8 cellular contexts compared by ENCODE assay signal in the genomic region with DNA sequence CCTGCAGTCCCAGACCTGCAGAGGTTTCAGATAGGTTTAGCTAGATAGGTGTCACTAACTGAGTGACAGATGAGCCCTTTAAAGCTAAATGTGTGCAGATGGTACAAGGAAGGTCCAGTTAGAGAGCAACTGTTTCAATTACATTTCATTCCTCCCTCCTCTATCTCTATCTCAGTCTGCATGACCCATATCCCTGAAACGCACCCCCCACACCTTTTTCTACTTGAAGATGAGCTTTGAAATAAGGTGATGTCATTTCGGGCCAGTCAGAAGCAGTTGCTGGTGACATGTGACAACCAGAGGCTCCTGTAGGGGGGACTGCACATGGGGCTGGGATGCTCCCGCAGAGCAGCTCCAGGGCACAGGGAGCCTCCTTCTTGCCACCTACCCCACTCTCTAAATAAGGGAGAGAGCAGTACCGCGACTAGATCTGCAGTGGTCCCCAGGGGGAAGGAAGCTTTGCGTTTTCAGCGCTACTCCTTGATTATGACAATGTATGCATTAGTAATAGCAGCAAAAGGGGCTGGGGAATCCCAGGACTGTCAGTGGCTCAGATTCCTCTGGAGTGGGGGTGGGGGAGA. TPM values are rescaled to one million over a fixed set of nuclear protein-coding genes. Genes with fewer than 3 reads are reported as not detected.
A peak's percentile ranks its signal among the peaks of the same experiment; 100 is the strongest.
DNase-seq lines count a peak whose midpoint lies in the region; TF ChIP-seq lines count a peak whose summit lies in the region.
"Had no signal": no experiment of that assay in that cellular context is flagged by ENCODE, and none has a peak within 500 bp of the region (broad histone marks: within the 10 kb centered on the region; RNA-seq: fewer than 3 reads in every experiment).

No MANE protein-coding gene starts in this region.

- POLR2A ChIA-PET in HEK293 (lab: Yijun Ruan, JAX): interaction anchor here (0.7 kb wide), 1 partner anchor 409 kb away, joined by 3 read pairs; no protein-coding TSS in a partner anchor

- no peak for TF ChIP-seq CTCF in HEK293 (tag by site-specific recombination; IDR thresholded peaks at IDR 0.05)
- no peak for TF ChIP-seq CTCF in VCaP (conservative IDR thresholded peaks at IDR 0.05)
- TF ChIP-seq CTCF in endothelial cell (IDR thresholded peaks at IDR 0.05; ENCODE audit: unreplicated experiment): no peak
- TF ChIP-seq CTCF in sigmoid colon (IDR thresholded peaks at IDR 0.05): no peak
- no peak for TF ChIP-seq CTCF in GM13976 (IDR thresholded peaks at IDR 0.05; ENCODE audit: borderline replicate concordance, control extremely low read depth, extremely low read depth, insufficient read depth, missing control alignments)
- no peak for TF ChIP-seq CTCF in thyroid gland (IDR thresholded peaks at IDR 0.05)

- intact Hi-C loops in sigmoid colon (cut with DNase I): loop anchor here (5.0 kb wide), 3 partner anchors 73 to 228 kb away; partner anchors contain the start of gene UBE2Q1
- intact Hi-C loops in thyroid gland (cut with DNase I): no loop called here

- DNase-seq in endothelial cell (ENCODE audit: low spot score): no peak
- DNase-seq in sigmoid colon: no peak
- DNase-seq in NCI-H82 treated with DMSO at 0.1 percent for 48 hours (lab: John Stamatoyannopoulos, UW; ENCODE audit: unreplicated experiment): no peak
- DNase-seq in GM13976 (ENCODE audit: low spot score): no peak
- DNase-seq in thyroid gland: no peak
- DNase-seq: heart right ventricle had no signal

- TF ChIP-seq EP300 in sigmoid colon (IDR thresholded peaks at IDR 0.05): no peak

- peaks cover 27% of the 10 kb centered on the region for H3K36me3 Mint-ChIP-seq in endothelial cell (ENCODE audit: low read depth, unreplicated experiment)

- peaks cover 10% of the 10 kb centered on the region for H3K27me3 Mint-ChIP-seq in endothelial cell (ENCODE audit: unreplicated experiment)

- H3K27me3 ChIP-seq in sigmoid colon (no peaks in the 10 kb centered on the region), thyroid gland (no peaks in the 10 kb centered on the region)

- peaks cover 39% of the 10 kb centered on the region for H3K4me1 Mint-ChIP-seq in endothelial cell (ENCODE audit: unreplicated experiment)

- peak overlapping the region; percentile 73 for H3K27ac Mint-ChIP-seq in endothelial cell (ENCODE audit: unreplicated experiment)

- in situ Hi-C loops in GM13976 (cut with MboI; ENCODE audit: low sequenced_read_pairs, unreplicated experiment): loop anchor here (10.0 kb wide), 1 partner anchor 135 kb away; the partner anchor contains the start of gene TPM3

- no peaks in the 10 kb centered on the region for H3K9me3 Mint-ChIP-seq in endothelial cell (ENCODE audit: unreplicated experiment)

- H3K4me1 ChIP-seq in HEK293 (ENCODE audit: control insufficient read depth, insufficient read depth, low read length) (peaks cover 12% of the 10 kb centered on the region), sigmoid colon (peaks cover 0 to 55% (median 48%) of the 10 kb centered on the region in 4 donors), thyroid gland (peaks cover 40 to 41% of the 10 kb centered on the region in 2 donors)

- H3K27ac ChIP-seq in HEK293 (ENCODE audit: extremely low read depth, low read depth, low read length) (no peak overlapping the region), VCaP (peak overlapping the region; percentile 62; the same call in 1 of the 2 replicates), sigmoid colon (peak overlapping the region; percentile 93 to 98 (median 96)), thyroid gland (no peak overlapping the region)

- no peaks in the 10 kb centered on the region for H3K9me3 ChIP-seq in HEK293 (ENCODE audit: control insufficient read depth, insufficient read depth, low read depth, low read length)
- no peaks in the 10 kb centered on the region for H3K9me3 ChIP-seq in sigmoid colon
- no peaks in the 10 kb centered on the region for H3K9me3 ChIP-seq in thyroid gland
- H3K9me3 ChIP-seq: heart right ventricle had no signal

- WGBS in sigmoid colon, 2 donors: 69 to 78% methylated on average over 7 of the region's 7 CpGs
- WGBS in thyroid gland, 2 donors: 77 to 86% methylated on average over 7 of the region's 7 CpGs

- CTCF ChIA-PET in HEK293 (lab: Yijun Ruan, JAX): interaction anchor here (0.6 to 2.2 kb wide), 11 partner anchors 8 to 217 kb away, joined by 3 to 8 read pairs (median 4); no protein-coding TSS in a partner anchor

- peak overlapping the region; percentile 83 for H3K4me3 Mint-ChIP-seq in endothelial cell (ENCODE audit: unreplicated experiment)

- no peak for TF ChIP-seq POLR2A in sigmoid colon (IDR thresholded peaks at IDR 0.05)
- no peak for TF ChIP-seq POLR2A in thyroid gland (IDR thresholded peaks at IDR 0.05)

- H3K36me3 ChIP-seq in HEK293 (ENCODE audit: control insufficient read depth in 2 of 2, insufficient read depth in 1 of 2, low read length in 2 of 2) (peaks cover 11 to 56% of the 10 kb centered on the region in 2 experiments), sigmoid colon (peaks cover 5 to 45% (median 33%) of the 10 kb centered on the region in 4 donors), thyroid gland (peaks cover 6 to 19% of the 10 kb centered on the region in 2 donors)

- H3K4me3 ChIP-seq in HEK293 (ENCODE audit: low read depth, low read length) (no peak overlapping the region), sigmoid colon (no peak overlapping the region), thyroid gland (replicated peaks in 1 of 3) (no peak overlapping the region)

TF ChIP-seq in HEK293, 187 proteins besides CTCF, POLR2A, EP300 and RAD21:
- TF ChIP-seq ZNF560 (tag by site-specific recombination; IDR thresholded peaks at IDR 0.05; ENCODE audit: borderline replicate concordance) (no peak), GLIS1 (tag by site-specific recombination; IDR thresholded peaks at IDR 0.05) (peak; percentile 80), WT1 (tag by site-specific recombination; IDR thresholded peaks at IDR 0.05) (peak; percentile 13; the same call in 1 of the 2 replicates), ATF2 (tag by site-specific recombination; IDR thresholded peaks at IDR 0.05; ENCODE audit: low read depth) (peak; percentile 93), ZNF341 (tag by site-specific recombination; IDR thresholded peaks at IDR 0.05; ENCODE audit: low read depth) (peak; percentile 71), ZNF10 (tag by site-specific recombination; IDR thresholded peaks at IDR 0.05) (peak; percentile 90), OVOL3 (tag by site-specific recombination; IDR thresholded peaks at IDR 0.05) (no peak), SP7 (tag by site-specific recombination; IDR thresholded peaks at IDR 0.05) (0 out of 2 replicates have a peak, but pooled peaks have one; percentile 4), FEZF1 (tag by site-specific recombination; IDR thresholded peaks at IDR 0.05) (no peak), KLF17 (tag by site-specific recombination; IDR thresholded peaks at IDR 0.05) (peak; percentile 17; the same call in 1 of the 2 replicates), ZBTB17 (tag by site-specific recombination; IDR thresholded peaks at IDR 0.05) (0 out of 2 replicates have a peak, but pooled peaks have one; percentile 41), ZNF366 (tag by site-specific recombination; conservative IDR thresholded peaks at IDR 0.05) (peak; percentile 48; the same call in 1 of the 2 replicates), ZNF404 (tag by site-specific recombination; IDR thresholded peaks at IDR 0.05) (no peak), ZNF221 (tag by site-specific recombination; IDR thresholded peaks at IDR 0.05; ENCODE audit: borderline replicate concordance) (no peak), IKZF3 (tag by site-specific recombination; IDR thresholded peaks at IDR 0.05) (0 out of 2 replicates have a peak, but pooled peaks have one; percentile 9), ZNF600 (tag by site-specific recombination; IDR thresholded peaks at IDR 0.05) (0 out of 2 replicates have a peak, but pooled peaks have one; percentile 16), ZNF394 (tag by site-specific recombination; IDR thresholded peaks at IDR 0.05; ENCODE audit: borderline replicate concordance) (no peak)

RNA-seq across cellular contexts. Expression of gene ATP8B2, which starts 4.3 kb away (rescaled TPM):
- total RNA-seq in endothelial cell (ENCODE audit: unreplicated experiment): 58.1 TPM
- total RNA-seq in sigmoid colon: 10 to 100 TPM; 53.1 to 64.3 (median 56.6) TPM
- 10 to 100 TPM in 1 of 3 donors, 1 to 10 TPM in 1, under 1 TPM in 1; 0.92 to 17.7 (median 7.2) TPM for polyA plus RNA-seq in sigmoid colon
- 100 to 1,000 TPM in 1 of 4 donors, 10 to 100 TPM in 3; 61.6 to 106 (median 76.4) TPM for total RNA-seq in thyroid gland

RNA-seq across cellular contexts. Expression of gene AQP10, which starts 8.7 kb away (rescaled TPM):
- total RNA-seq in endothelial cell (ENCODE audit: unreplicated experiment) (not detected), sigmoid colon (not detected), thyroid gland (not detected)
- polyA plus RNA-seq in sigmoid colon: not detected

RNA-seq across cellular contexts. Expression of gene HAX1, which starts 57.2 kb away (rescaled TPM):
- total RNA-seq in endothelial cell (ENCODE audit: unreplicated experiment) (57.1 TPM), sigmoid colon (100 to 1,000 TPM; 105 to 171 (median 120) TPM), thyroid gland (100 to 1,000 TPM in 2 of 4 donors, 10 to 100 TPM in 2; 52.0 to 104 (median 94.5) TPM)
- polyA plus RNA-seq in sigmoid colon: 10 to 100 TPM; 76.3 to 95.6 (median 80.2) TPM

Comparison
In these comparisons a context has a peak if more than half of its experiments do, and no peak if none do; other contexts are left out.
1. H3K27ac ChIP-seq: peak in VCaP (single experiment) and sigmoid colon (4 of 4); none in HEK293 (single experiment) and thyroid gland (0 of 3).